1 cellular context compared by ENCODE assay signal in genomic region chr2:108621087-108621559, GRCh38.
TF ChIP-seq lines count a peak whose summit lies in the region.

No MANE protein-coding gene starts in this region.

TF ChIP-seq in K562, 482 proteins besides CTCF, POLR2A, EP300 and RAD21 (continued from another document and continues in another):
- TF ChIP-seq KDM2B (CRISPR knock-in tag; IDR thresholded peaks at IDR 0.05) (no peak), ZNF586 (CRISPR knock-in tag; conservative IDR thresholded peaks at IDR 0.05) (no peak), PHB2 (IDR thresholded peaks at IDR 0.05; ENCODE audit: low read depth) (no peak), ZBTB40 (IDR thresholded peaks at IDR 0.05) (no peak), ZBTB40 (CRISPR knock-in tag; IDR thresholded peaks at IDR 0.05) (no peak), LARP7 (IDR thresholded peaks at IDR 0.05) (no peak), ZNF431 (CRISPR knock-in tag; IDR thresholded peaks at IDR 0.05) (no peak), NFIC (IDR thresholded peaks at IDR 0.05) (peak; percentile 48), NR4A1 (CRISPR knock-in tag; IDR thresholded peaks at IDR 0.05) (no peak), NR4A1 (tag; IDR thresholded peaks at IDR 0.05) (no peak), SRF (CRISPR knock-in tag; IDR thresholded peaks at IDR 0.05) (0 out of 4 replicates have a peak, but pooled peaks of 1 of the 2 experiments have one; percentile 16), CREBBP (IDR thresholded peaks at IDR 0.05; ENCODE audit: low read depth, low read length) (no peak), ZC3H8 (IDR thresholded peaks at IDR 0.05) (no peak), LCOR (CRISPR knock-in tag; IDR thresholded peaks at IDR 0.05) (peak; percentile 18; the same call in 1 of the 2 replicates), ZEB2 (IDR thresholded peaks at IDR 0.05) (peak; percentile 98), BRF1 (IDR thresholded peaks at IDR 0.05; ENCODE audit: borderline replicate concordance, extremely low read depth, insufficient read length) (no peak), ZNF354B (CRISPR knock-in tag; IDR thresholded peaks at IDR 0.05) (no peak), HNRNPL (IDR thresholded peaks at IDR 0.05; ENCODE audit: low read depth, low read length) (no peak), STAT5B (CRISPR knock-in tag; IDR thresholded peaks at IDR 0.05) (no peak), TAF1 (IDR thresholded peaks at IDR 0.05; ENCODE audit: control insufficient read depth, extremely low read depth, insufficient read depth, low read length, severe bottlenecking) (no peak), ZBTB34 (CRISPR knock-in tag; IDR thresholded peaks at IDR 0.05) (no peak), NR2C2 (CRISPR knock-in tag; IDR thresholded peaks at IDR 0.05) (no peak), NR2C2 (tag; IDR thresholded peaks at IDR 0.05) (peak; percentile 46; the same call in 1 of the 2 replicates), ZNF124 (CRISPR knock-in tag; IDR thresholded peaks at IDR 0.05) (no peak), AFF4 (CRISPR knock-in tag; IDR thresholded peaks at IDR 0.05) (no peak), GATA2 (CRISPR knock-in tag; IDR thresholded peaks at IDR 0.05) (0 out of 2 replicates have a peak, but pooled peaks have one; percentile 42), PTTG1 (tag; IDR thresholded peaks at IDR 0.05; ENCODE audit: low read depth) (no peak), ETV5 (CRISPR knock-in tag; IDR thresholded peaks at IDR 0.05; ENCODE audit: low read depth) (peak; percentile 45; the same call in 1 of the 2 replicates), BCOR (IDR thresholded peaks at IDR 0.05) (no peak), LEF1 (IDR thresholded peaks at IDR 0.05) (peak; percentile 36; the same call in 1 of the 2 replicates), TEAD2 (tag; IDR thresholded peaks at IDR 0.05) (no peak), OTX1 (CRISPR knock-in tag; IDR thresholded peaks at IDR 0.05) (no peak), TEAD1 (CRISPR knock-in tag; IDR thresholded peaks at IDR 0.05) (no peak), ZNF639 (CRISPR knock-in tag; conservative IDR thresholded peaks at IDR 0.05 in 1 of 2, IDR thresholded peaks at IDR 0.05 in 1 of 2) (no peak), ZNF263 (CRISPR knock-in tag; IDR thresholded peaks at IDR 0.05; ENCODE audit: borderline replicate concordance) (no peak), TCFL5 (CRISPR knock-in tag; conservative IDR thresholded peaks at IDR 0.05) (no peak), TRIM24 (IDR thresholded peaks at IDR 0.05) (0 out of 4 replicates have a peak, but pooled peaks of 1 of the 2 experiments have one; percentile 26), ZNF444 (CRISPR knock-in tag; IDR thresholded peaks at IDR 0.05) (no peak), TAF9B (IDR thresholded peaks at IDR 0.05; ENCODE audit: partially characterized antibody) (no peak), HNRNPUL1 (IDR thresholded peaks at IDR 0.05; ENCODE audit: low read length) (no peak), ZNF77 (CRISPR knock-in tag; IDR thresholded peaks at IDR 0.05) (no peak), HNRNPLL (IDR thresholded peaks at IDR 0.05; ENCODE audit: low read depth, low read length, poor library complexity, severe bottlenecking) (no peak), ZNF41 (CRISPR knock-in tag; conservative IDR thresholded peaks at IDR 0.05) (no peak), SUPT5H (IDR thresholded peaks at IDR 0.05) (no peak), DMBX1 (CRISPR knock-in tag; IDR thresholded peaks at IDR 0.05; ENCODE audit: borderline replicate concordance) (no peak)
- TF ChIP-seq, protein P1, sequence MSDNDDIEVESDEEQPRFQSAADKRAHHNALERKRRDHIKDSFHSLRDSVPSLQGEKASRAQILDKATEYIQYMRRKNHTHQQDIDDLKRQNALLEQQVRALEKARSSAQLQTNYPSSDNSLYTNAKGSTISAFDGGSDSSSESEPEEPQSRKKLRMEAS (CRISPR knock-in tag; IDR thresholded peaks at IDR 0.05), result peak; percentile 50
- TF ChIP-seq, protein P2, sequence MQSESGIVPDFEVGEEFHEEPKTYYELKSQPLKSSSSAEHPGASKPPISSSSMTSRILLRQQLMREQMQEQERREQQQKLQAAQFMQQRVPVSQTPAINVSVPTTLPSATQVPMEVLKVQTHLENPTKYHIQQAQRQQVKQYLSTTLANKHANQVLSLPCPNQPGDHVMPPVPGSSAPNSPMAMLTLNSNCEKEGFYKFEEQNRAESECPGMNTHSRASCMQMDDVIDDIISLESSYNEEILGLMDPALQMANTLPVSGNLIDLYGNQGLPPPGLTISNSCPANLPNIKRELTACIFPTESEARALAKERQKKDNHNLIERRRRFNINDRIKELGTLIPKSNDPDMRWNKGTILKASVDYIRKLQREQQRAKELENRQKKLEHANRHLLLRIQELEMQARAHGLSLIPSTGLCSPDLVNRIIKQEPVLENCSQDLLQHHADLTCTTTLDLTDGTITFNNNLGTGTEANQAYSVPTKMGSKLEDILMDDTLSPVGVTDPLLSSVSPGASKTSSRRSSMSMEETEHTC (IDR thresholded peaks at IDR 0.05), result no peak
- TF ChIP-seq, protein P3, sequence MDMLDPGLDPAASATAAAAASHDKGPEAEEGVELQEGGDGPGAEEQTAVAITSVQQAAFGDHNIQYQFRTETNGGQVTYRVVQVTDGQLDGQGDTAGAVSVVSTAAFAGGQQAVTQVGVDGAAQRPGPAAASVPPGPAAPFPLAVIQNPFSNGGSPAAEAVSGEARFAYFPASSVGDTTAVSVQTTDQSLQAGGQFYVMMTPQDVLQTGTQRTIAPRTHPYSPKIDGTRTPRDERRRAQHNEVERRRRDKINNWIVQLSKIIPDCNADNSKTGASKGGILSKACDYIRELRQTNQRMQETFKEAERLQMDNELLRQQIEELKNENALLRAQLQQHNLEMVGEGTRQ (CRISPR knock-in tag; IDR thresholded peaks at IDR 0.05), result no peak
- TF ChIP-seq, protein P4, sequence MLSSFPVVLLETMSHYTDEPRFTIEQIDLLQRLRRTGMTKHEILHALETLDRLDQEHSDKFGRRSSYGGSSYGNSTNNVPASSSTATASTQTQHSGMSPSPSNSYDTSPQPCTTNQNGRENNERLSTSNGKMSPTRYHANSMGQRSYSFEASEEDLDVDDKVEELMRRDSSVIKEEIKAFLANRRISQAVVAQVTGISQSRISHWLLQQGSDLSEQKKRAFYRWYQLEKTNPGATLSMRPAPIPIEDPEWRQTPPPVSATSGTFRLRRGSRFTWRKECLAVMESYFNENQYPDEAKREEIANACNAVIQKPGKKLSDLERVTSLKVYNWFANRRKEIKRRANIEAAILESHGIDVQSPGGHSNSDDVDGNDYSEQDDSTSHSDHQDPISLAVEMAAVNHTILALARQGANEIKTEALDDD (IDR thresholded peaks at IDR 0.05), result peak; percentile 68
- TF ChIP-seq, protein P5, sequence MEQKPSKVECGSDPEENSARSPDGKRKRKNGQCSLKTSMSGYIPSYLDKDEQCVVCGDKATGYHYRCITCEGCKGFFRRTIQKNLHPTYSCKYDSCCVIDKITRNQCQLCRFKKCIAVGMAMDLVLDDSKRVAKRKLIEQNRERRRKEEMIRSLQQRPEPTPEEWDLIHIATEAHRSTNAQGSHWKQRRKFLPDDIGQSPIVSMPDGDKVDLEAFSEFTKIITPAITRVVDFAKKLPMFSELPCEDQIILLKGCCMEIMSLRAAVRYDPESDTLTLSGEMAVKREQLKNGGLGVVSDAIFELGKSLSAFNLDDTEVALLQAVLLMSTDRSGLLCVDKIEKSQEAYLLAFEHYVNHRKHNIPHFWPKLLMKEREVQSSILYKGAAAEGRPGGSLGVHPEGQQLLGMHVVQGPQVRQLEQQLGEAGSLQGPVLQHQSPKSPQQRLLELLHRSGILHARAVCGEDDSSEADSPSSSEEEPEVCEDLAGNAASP (IDR thresholded peaks at IDR 0.05), result no peak
